ENCODE assay signal across 1 cellular context in the genomic region with DNA sequence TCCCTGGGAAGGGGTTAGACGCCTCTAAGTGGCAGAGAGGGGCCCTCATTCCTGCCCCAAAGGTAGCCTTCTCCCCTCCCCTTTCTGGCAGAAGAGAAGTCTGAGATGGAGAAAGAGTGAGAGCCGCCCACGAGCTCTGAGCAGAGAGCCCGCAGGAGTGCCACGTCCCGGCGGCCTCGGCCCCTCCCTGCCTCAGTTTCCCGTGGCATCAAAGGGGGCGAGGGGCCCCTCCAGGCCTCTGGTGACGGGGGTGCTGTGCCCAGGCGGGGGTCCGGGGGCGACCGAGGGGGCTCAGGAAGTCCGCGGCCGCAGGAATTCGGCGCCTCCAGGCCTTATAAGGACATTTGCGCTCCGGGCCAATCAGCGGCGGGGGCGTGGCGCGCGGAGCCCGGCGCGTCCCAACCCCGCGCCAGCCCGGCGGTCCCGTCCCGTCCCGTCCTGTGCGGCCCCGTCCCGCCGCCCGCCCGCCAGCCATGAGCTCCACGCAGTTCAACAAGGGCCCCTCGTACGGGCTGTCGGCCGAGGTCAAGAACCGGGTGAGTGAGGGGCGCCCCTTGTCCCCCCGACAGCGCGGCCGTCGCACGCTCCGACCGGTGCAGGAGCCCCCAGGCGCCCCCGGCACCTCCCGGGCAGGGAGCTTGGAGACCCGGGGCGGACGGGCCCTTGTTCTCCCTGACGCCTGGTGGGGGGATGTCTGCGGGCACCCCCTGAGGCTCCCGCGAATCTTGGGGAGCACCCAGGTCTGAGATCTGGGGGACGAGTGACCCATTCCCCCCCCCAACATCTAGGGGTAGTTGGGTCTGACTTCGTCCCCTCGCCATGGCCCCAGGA.
A peak's percentile ranks its signal among the peaks of the same experiment; 100 is the strongest.
TF ChIP-seq lines count a peak whose summit lies in the region.

A gene (plus strand): TSS at position 420 of the 831 bp plus-strand sequence. CDS start 54 bp downstream, at position 474.

TF ChIP-seq in HEK293, 187 proteins besides CTCF, POLR2A, EP300 and RAD21 (continued from another document and continues in another):
- TF ChIP-seq, protein P1, sequence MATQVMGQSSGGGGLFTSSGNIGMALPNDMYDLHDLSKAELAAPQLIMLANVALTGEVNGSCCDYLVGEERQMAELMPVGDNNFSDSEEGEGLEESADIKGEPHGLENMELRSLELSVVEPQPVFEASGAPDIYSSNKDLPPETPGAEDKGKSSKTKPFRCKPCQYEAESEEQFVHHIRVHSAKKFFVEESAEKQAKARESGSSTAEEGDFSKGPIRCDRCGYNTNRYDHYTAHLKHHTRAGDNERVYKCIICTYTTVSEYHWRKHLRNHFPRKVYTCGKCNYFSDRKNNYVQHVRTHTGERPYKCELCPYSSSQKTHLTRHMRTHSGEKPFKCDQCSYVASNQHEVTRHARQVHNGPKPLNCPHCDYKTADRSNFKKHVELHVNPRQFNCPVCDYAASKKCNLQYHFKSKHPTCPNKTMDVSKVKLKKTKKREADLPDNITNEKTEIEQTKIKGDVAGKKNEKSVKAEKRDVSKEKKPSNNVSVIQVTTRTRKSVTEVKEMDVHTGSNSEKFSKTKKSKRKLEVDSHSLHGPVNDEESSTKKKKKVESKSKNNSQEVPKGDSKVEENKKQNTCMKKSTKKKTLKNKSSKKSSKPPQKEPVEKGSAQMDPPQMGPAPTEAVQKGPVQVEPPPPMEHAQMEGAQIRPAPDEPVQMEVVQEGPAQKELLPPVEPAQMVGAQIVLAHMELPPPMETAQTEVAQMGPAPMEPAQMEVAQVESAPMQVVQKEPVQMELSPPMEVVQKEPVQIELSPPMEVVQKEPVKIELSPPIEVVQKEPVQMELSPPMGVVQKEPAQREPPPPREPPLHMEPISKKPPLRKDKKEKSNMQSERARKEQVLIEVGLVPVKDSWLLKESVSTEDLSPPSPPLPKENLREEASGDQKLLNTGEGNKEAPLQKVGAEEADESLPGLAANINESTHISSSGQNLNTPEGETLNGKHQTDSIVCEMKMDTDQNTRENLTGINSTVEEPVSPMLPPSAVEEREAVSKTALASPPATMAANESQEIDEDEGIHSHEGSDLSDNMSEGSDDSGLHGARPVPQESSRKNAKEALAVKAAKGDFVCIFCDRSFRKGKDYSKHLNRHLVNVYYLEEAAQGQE (tag by site-specific recombination; IDR thresholded peaks at IDR 0.05) = no peak
- TF ChIP-seq, protein P2, sequence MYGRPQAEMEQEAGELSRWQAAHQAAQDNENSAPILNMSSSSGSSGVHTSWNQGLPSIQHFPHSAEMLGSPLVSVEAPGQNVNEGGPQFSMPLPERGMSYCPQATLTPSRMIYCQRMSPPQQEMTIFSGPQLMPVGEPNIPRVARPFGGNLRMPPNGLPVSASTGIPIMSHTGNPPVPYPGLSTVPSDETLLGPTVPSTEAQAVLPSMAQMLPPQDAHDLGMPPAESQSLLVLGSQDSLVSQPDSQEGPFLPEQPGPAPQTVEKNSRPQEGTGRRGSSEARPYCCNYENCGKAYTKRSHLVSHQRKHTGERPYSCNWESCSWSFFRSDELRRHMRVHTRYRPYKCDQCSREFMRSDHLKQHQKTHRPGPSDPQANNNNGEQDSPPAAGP (tag by site-specific recombination; IDR thresholded peaks at IDR 0.05) = no peak
- TF ChIP-seq, protein P3, sequence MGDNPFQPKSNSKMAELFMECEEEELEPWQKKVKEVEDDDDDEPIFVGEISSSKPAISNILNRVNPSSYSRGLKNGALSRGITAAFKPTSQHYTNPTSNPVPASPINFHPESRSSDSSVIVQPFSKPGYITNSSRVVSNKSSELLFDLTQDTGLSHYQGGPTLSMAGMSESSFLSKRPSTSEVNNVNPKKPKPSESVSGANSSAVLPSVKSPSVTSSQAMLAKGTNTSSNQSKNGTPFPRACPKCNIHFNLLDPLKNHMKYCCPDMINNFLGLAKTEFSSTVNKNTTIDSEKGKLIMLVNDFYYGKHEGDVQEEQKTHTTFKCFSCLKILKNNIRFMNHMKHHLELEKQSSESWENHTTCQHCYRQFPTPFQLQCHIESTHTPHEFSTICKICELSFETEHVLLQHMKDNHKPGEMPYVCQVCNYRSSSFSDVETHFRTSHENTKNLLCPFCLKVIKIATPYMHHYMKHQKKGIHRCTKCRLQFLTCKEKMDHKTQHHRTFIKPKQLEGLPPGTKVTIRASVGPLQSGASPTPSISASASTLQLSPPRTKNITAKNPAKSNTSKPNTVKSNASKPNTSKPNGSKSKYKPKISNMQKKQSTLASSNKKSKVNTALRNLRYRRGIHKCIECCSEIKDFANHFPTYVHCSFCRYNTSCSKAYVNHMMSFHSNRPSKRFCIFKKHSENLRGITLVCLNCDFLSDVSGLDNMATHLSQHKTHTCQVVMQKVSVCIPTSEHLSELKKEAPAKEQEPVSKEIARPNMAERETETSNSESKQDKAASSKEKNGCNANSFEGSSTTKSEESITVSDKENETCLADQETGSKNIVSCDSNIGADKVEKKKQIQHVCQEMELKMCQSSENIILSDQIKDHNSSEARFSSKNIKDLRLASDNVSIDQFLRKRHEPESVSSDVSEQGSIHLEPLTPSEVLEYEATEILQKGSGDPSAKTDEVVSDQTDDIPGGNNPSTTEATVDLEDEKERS (tag by site-specific recombination; IDR thresholded peaks at IDR 0.05) = no peak
- peak; percentile 62 for TF ChIP-seq ZBTB48 (tag by site-specific recombination; IDR thresholded peaks at IDR 0.05)
- TF ChIP-seq MEIS1 (CRISPR knock-in tag; IDR thresholded peaks at IDR 0.05; ENCODE audit: borderline replicate concordance) = no peak
- no peak for TF ChIP-seq SCRT2 (tag by site-specific recombination; IDR thresholded peaks at IDR 0.05)
- 0 out of 2 replicates have a peak, but pooled peaks have one; percentile 25 for TF ChIP-seq ZNF677 (tag by site-specific recombination; IDR thresholded peaks at IDR 0.05)
- TF ChIP-seq PRDM1 (tag by site-specific recombination; IDR thresholded peaks at IDR 0.05) = no peak
- TF ChIP-seq FEZF1 (tag by site-specific recombination; IDR thresholded peaks at IDR 0.05) = no peak
- TF ChIP-seq YY1 (tag by site-specific recombination; IDR thresholded peaks at IDR 0.05) = no peak
- TF ChIP-seq ZNF133 (tag by site-specific recombination; IDR thresholded peaks at IDR 0.05) = no peak
- no peak for TF ChIP-seq ZNF529 (tag by site-specific recombination; IDR thresholded peaks at IDR 0.05; ENCODE audit: insufficient replicate concordance)
- TF ChIP-seq SCRT1 (tag by site-specific recombination; IDR thresholded peaks at IDR 0.05; ENCODE audit: borderline replicate concordance) = no peak
- TF ChIP-seq ZNF16 (tag by site-specific recombination; IDR thresholded peaks at IDR 0.05; ENCODE audit: low read depth) = no peak
- TF ChIP-seq ZNF473 (tag by site-specific recombination; IDR thresholded peaks at IDR 0.05) = no peak
- TF ChIP-seq ZNF830 (tag by site-specific recombination; IDR thresholded peaks at IDR 0.05; ENCODE audit: low read depth) = no peak
- TF ChIP-seq, protein P4, sequence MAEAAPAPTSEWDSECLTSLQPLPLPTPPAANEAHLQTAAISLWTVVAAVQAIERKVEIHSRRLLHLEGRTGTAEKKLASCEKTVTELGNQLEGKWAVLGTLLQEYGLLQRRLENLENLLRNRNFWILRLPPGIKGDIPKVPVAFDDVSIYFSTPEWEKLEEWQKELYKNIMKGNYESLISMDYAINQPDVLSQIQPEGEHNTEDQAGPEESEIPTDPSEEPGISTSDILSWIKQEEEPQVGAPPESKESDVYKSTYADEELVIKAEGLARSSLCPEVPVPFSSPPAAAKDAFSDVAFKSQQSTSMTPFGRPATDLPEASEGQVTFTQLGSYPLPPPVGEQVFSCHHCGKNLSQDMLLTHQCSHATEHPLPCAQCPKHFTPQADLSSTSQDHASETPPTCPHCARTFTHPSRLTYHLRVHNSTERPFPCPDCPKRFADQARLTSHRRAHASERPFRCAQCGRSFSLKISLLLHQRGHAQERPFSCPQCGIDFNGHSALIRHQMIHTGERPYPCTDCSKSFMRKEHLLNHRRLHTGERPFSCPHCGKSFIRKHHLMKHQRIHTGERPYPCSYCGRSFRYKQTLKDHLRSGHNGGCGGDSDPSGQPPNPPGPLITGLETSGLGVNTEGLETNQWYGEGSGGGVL (tag by site-specific recombination; IDR thresholded peaks at IDR 0.05) = peak; percentile 34; the same call in 1 of the 2 replicates
- TF ChIP-seq ZNF140 (tag by site-specific recombination; IDR thresholded peaks at IDR 0.05) = no peak
- no peak for TF ChIP-seq ZNF585B (tag by site-specific recombination; IDR thresholded peaks at IDR 0.05)
- TF ChIP-seq SETDB1 (IDR thresholded peaks at IDR 0.05; ENCODE audit: insufficient read length, low read length) = no peak
- TF ChIP-seq, protein P5, sequence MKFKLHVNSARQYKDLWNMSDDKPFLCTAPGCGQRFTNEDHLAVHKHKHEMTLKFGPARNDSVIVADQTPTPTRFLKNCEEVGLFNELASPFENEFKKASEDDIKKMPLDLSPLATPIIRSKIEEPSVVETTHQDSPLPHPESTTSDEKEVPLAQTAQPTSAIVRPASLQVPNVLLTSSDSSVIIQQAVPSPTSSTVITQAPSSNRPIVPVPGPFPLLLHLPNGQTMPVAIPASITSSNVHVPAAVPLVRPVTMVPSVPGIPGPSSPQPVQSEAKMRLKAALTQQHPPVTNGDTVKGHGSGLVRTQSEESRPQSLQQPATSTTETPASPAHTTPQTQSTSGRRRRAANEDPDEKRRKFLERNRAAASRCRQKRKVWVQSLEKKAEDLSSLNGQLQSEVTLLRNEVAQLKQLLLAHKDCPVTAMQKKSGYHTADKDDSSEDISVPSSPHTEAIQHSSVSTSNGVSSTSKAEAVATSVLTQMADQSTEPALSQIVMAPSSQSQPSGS (tag by site-specific recombination; IDR thresholded peaks at IDR 0.05; ENCODE audit: low read depth) = no peak
- peak; percentile 49; the same call in 1 of the 2 replicates for TF ChIP-seq ZNF561 (tag by site-specific recombination; IDR thresholded peaks at IDR 0.05; ENCODE audit: borderline replicate concordance)
- TF ChIP-seq ZNF146 (tag by site-specific recombination; IDR thresholded peaks at IDR 0.05) = no peak
- TF ChIP-seq, protein P6, sequence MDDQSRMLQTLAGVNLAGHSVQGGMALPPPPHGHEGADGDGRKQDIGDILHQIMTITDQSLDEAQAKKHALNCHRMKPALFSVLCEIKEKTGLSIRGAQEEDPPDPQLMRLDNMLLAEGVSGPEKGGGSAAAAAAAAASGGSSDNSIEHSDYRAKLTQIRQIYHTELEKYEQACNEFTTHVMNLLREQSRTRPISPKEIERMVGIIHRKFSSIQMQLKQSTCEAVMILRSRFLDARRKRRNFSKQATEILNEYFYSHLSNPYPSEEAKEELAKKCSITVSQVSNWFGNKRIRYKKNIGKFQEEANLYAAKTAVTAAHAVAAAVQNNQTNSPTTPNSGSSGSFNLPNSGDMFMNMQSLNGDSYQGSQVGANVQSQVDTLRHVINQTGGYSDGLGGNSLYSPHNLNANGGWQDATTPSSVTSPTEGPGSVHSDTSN (CRISPR knock-in tag; IDR thresholded peaks at IDR 0.05) = no peak
- no peak for TF ChIP-seq ZNF791 (tag by site-specific recombination; IDR thresholded peaks at IDR 0.05)
- TF ChIP-seq, protein P7, sequence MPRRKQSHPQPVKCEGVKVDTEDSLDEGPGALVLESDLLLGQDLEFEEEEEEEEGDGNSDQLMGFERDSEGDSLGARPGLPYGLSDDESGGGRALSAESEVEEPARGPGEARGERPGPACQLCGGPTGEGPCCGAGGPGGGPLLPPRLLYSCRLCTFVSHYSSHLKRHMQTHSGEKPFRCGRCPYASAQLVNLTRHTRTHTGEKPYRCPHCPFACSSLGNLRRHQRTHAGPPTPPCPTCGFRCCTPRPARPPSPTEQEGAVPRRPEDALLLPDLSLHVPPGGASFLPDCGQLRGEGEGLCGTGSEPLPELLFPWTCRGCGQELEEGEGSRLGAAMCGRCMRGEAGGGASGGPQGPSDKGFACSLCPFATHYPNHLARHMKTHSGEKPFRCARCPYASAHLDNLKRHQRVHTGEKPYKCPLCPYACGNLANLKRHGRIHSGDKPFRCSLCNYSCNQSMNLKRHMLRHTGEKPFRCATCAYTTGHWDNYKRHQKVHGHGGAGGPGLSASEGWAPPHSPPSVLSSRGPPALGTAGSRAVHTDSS (tag by site-specific recombination; IDR thresholded peaks at IDR 0.05) = no peak
- TF ChIP-seq, protein P8, sequence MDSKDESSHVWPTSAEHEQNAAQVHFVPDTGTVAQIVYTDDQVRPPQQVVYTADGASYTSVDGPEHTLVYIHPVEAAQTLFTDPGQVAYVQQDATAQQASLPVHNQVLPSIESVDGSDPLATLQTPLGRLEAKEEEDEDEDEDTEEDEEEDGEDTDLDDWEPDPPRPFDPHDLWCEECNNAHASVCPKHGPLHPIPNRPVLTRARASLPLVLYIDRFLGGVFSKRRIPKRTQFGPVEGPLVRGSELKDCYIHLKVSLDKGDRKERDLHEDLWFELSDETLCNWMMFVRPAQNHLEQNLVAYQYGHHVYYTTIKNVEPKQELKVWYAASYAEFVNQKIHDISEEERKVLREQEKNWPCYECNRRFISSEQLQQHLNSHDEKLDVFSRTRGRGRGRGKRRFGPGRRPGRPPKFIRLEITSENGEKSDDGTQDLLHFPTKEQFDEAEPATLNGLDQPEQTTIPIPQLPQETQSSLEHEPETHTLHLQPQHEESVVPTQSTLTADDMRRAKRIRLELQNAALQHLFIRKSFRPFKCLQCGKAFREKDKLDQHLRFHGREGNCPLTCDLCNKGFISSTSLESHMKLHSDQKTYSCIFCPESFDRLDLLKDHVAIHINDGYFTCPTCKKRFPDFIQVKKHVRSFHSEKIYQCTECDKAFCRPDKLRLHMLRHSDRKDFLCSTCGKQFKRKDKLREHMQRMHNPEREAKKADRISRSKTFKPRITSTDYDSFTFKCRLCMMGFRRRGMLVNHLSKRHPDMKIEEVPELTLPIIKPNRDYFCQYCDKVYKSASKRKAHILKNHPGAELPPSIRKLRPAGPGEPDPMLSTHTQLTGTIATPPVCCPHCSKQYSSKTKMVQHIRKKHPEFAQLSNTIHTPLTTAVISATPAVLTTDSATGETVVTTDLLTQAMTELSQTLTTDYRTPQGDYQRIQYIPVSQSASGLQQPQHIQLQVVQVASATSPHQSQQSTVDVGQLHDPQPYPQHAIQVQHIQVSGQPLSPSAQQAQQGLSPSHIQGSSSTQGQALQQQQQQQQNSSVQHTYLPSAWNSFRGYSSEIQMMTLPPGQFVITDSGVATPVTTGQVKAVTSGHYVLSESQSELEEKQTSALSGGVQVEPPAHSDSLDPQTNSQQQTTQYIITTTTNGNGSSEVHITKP (tag by site-specific recombination; IDR thresholded peaks at IDR 0.05) = peak; percentile 89
- TF ChIP-seq ZBTB8A (tag by site-specific recombination; IDR thresholded peaks at IDR 0.05) = peak; percentile 58
- TF ChIP-seq ZNF184 (tag by site-specific recombination; IDR thresholded peaks at IDR 0.05) = no peak
- TF ChIP-seq RBAK (tag by site-specific recombination; IDR thresholded peaks at IDR 0.05) = no peak
- no peak for TF ChIP-seq ZNF292 (tag by site-specific recombination; IDR thresholded peaks at IDR 0.05; ENCODE audit: borderline replicate concordance, low read depth)
- no peak for TF ChIP-seq ZNF555 (tag by site-specific recombination; conservative IDR thresholded peaks at IDR 0.05)
- no peak for TF ChIP-seq TCF7L2 (IDR thresholded peaks at IDR 0.05; ENCODE audit: borderline replicate concordance, low read depth, low read length)
- TF ChIP-seq, protein P9, sequence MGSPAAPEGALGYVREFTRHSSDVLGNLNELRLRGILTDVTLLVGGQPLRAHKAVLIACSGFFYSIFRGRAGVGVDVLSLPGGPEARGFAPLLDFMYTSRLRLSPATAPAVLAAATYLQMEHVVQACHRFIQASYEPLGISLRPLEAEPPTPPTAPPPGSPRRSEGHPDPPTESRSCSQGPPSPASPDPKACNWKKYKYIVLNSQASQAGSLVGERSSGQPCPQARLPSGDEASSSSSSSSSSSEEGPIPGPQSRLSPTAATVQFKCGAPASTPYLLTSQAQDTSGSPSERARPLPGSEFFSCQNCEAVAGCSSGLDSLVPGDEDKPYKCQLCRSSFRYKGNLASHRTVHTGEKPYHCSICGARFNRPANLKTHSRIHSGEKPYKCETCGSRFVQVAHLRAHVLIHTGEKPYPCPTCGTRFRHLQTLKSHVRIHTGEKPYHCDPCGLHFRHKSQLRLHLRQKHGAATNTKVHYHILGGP (tag by site-specific recombination; IDR thresholded peaks at IDR 0.05) = no peak
- no peak for TF ChIP-seq ZBTB21 (tag by site-specific recombination; IDR thresholded peaks at IDR 0.05)
- TF ChIP-seq GLI4 (tag by site-specific recombination; IDR thresholded peaks at IDR 0.05) = no peak
